28 cellular contexts compared by ENCODE assay signal in the genomic region with DNA sequence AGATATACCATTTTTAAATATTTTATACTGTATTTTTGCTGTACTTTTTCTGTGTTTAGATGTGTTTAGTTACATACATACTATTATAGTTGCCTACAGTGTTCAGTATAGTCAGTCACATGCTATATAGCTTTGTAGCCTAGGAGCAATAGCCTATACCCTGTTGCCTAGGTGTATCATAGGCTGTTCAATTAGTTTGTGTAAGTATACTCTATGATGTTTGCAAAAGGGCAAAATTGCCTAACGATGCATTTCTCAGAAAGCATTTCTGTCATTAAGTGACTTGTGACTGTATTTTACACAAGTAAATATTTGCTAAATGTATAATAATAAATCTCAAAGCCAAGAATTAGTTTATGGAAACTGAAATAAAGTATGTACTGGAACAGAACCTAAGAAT.
"Had no signal": no experiment of that assay in that cellular context is flagged by ENCODE, and none has a peak within 500 bp of the region (broad histone marks: within the 10 kb centered on the region; RNA-seq: fewer than 3 reads in every experiment).

No MANE protein-coding gene starts in this region.

- H3K9me3 ChIP-seq: breast epithelium, MG63, Peyer's patch, SJCRH30 had no signal

- H3K4me3 ChIP-seq: breast epithelium, MG63, Peyer's patch, SJCRH30 had no signal

- H3K4me1 ChIP-seq: breast epithelium, SJCRH30 had no signal

- H3K27me3 ChIP-seq: breast epithelium, MG63, Peyer's patch, SJCRH30 had no signal

- DNase-seq: activated CD4-positive, alpha-beta T cell treated with anti-CD3 and anti-CD28 coated beads for 48 hours; activated CD4-positive, alpha-beta T cell treated with anti-CD3 and anti-CD28 coated beads, Interleukin-2, amount 50 U/mL, for 4 hours; activated CD4-positive, CD25-positive, alpha-beta regulatory T cell treated with anti-CD3 and anti-CD28 coated beads, Interleukin-2, amount 50 U/mL, for 72 hours; activated CD8-positive, alpha-beta memory T cell treated with anti-CD3 and anti-CD28 coated beads, Interleukin-2, amount 50 U/mL, for 48 hours; activated CD8-positive, alpha-beta T cell treated with anti-CD3 and anti-CD28 coated beads, Interleukin-2, amount 10 ng/mL, durations not matched to agents 7 days and 5 days; activated effector memory CD4-positive, alpha-beta T cell treated with Interleukin-2 at 50 U/mL for 16 hours; activated naive CD4-positive, alpha-beta T cell; activated T-cell treated with anti-CD3 and anti-CD28 coated beads, Interleukin-2, amount 50 U/mL, for 1 hour; aorta; caudate nucleus; KG1; MG63; MV-4-11; NCI-H1105; NCI-H1436; NCI-H1694 treated with DMSO at 0.1 percent for 48 hours; NCI-H2227 treated with DMSO at 0.1 percent for 48 hours; NCI-H446 treated with DMSO at 0.1 percent for 48 hours; NCI-H524 treated with DMSO at 0.1 percent for 48 hours; NCI-H82; Peyer's patch; Right ventricle myocardium superior had no signal

- H3K27ac ChIP-seq: breast epithelium, Peyer's patch, RWPE1, SJCRH30 had no signal

- H3K27ac Mint-ChIP-seq: activated CD8-positive, alpha-beta T cell treated with anti-CD3 and anti-CD28 coated beads, Interleukin-2, amount 10 ng/mL, durations not matched to agents 7 days and 5 days; activated naive CD4-positive, alpha-beta T cell treated with anti-CD3 and anti-CD28 coated beads, Interleukin-2, amount 50 U/mL, for 24 hours; T-helper 1 cell treated with Interleukin-12 subunit alpha and Interleukin-12 subunit beta and Interleukin-4 antibody, amounts not matched to agents 30 μg/mL and 1 μg/mL, for 36 hours; WTC11 had no signal

- H3K36me3 ChIP-seq: breast epithelium, SJCRH30 had no signal

- H3K9me3 Mint-ChIP-seq: activated naive CD4-positive, alpha-beta T cell treated with anti-CD3 and anti-CD28 coated beads, Interleukin-2, amount 50 U/mL, for 24 hours; T-helper 1 cell treated with Interleukin-12 subunit alpha and Interleukin-12 subunit beta and Interleukin-4 antibody, amounts not matched to agents 30 μg/mL and 1 μg/mL, for 36 hours; WTC11 had no signal

- ATAC-seq: activated CD8-positive, alpha-beta T cell treated with anti-CD3 and anti-CD28 coated beads, Interleukin-2, amount 10 ng/mL, durations not matched to agents 7 days and 5 days; WTC11 had no signal

- H3K27me3 Mint-ChIP-seq: activated naive CD4-positive, alpha-beta T cell treated with anti-CD3 and anti-CD28 coated beads, Interleukin-2, amount 50 U/mL, for 24 hours had no signal

- H3K4me3 Mint-ChIP-seq: activated CD8-positive, alpha-beta T cell treated with anti-CD3 and anti-CD28 coated beads, Interleukin-2, amount 10 ng/mL, durations not matched to agents 7 days and 5 days; activated naive CD4-positive, alpha-beta T cell treated with anti-CD3 and anti-CD28 coated beads, Interleukin-2, amount 50 U/mL, for 24 hours; T-helper 1 cell treated with Interleukin-12 subunit alpha and Interleukin-12 subunit beta and Interleukin-4 antibody, amounts not matched to agents 30 μg/mL and 1 μg/mL, for 36 hours; WTC11 had no signal
